18 cellular contexts compared by ENCODE assay signal in genomic region chr3:148937477-148937876, GRCh38.
"Had no signal": no experiment of that assay in that cellular context is flagged by ENCODE, and none has a peak within 500 bp of the region (broad histone marks: within the 10 kb centered on the region; RNA-seq: fewer than 3 reads in every experiment).

No MANE protein-coding gene starts in this region.

- H3K9me3 Mint-ChIP-seq: activated naive CD4-positive, alpha-beta T cell treated with anti-CD3 and anti-CD28 coated beads, Interleukin-2, amount 10 ng/mL, durations not matched to agents 7 days and 5 days; immature natural killer cell; nephron; stimulated activated naive CD8-positive, alpha-beta T cell treated with anti-CD3 and anti-CD28 coated beads, Interleukin-15, amount 100 ng/mL, for 72 hours had no signal

- H3K4me3 Mint-ChIP-seq: activated CD8-positive, alpha-beta memory T cell treated with anti-CD3 and anti-CD28 coated beads, Interleukin-2, amount 10 ng/mL, durations not matched to agents 7 days and 5 days; activated naive CD4-positive, alpha-beta T cell treated with anti-CD3 and anti-CD28 coated beads, Interleukin-2, amount 10 ng/mL, durations not matched to agents 7 days and 5 days; immature natural killer cell; nephron; stimulated activated naive CD8-positive, alpha-beta T cell treated with anti-CD3 and anti-CD28 coated beads, Interleukin-15, amount 100 ng/mL, for 72 hours; type B pancreatic cell had no signal

- H3K9me3 ChIP-seq: esophagus squamous epithelium, right lobe of liver, spleen had no signal

- H3K4me1 Mint-ChIP-seq: activated CD8-positive, alpha-beta memory T cell treated with anti-CD3 and anti-CD28 coated beads, Interleukin-2, amount 10 ng/mL, durations not matched to agents 7 days and 5 days; activated naive CD4-positive, alpha-beta T cell treated with anti-CD3 and anti-CD28 coated beads, Interleukin-2, amount 10 ng/mL, durations not matched to agents 7 days and 5 days; immature natural killer cell; stimulated activated naive CD8-positive, alpha-beta T cell treated with anti-CD3 and anti-CD28 coated beads, Interleukin-15, amount 100 ng/mL, for 72 hours had no signal

- H3K27ac Mint-ChIP-seq: activated CD8-positive, alpha-beta memory T cell treated with anti-CD3 and anti-CD28 coated beads, Interleukin-2, amount 10 ng/mL, durations not matched to agents 7 days and 5 days; activated naive CD4-positive, alpha-beta T cell treated with anti-CD3 and anti-CD28 coated beads, Interleukin-2, amount 10 ng/mL, durations not matched to agents 7 days and 5 days; immature natural killer cell; nephron; stimulated activated naive CD8-positive, alpha-beta T cell treated with anti-CD3 and anti-CD28 coated beads, Interleukin-15, amount 100 ng/mL, for 72 hours; type B pancreatic cell had no signal

- H3K4me1 ChIP-seq: esophagus squamous epithelium, right lobe of liver, spleen had no signal

- H3K36me3 ChIP-seq: esophagus squamous epithelium, right lobe of liver, spleen had no signal

- H3K27ac ChIP-seq: esophagus squamous epithelium, right lobe of liver, spleen had no signal

- DNase-seq: activated CD4-positive, alpha-beta T cell treated with anti-CD3 and anti-CD28 coated beads, Interleukin-2, amount 50 U/mL, for 48 hours; activated CD8-positive, alpha-beta memory T cell treated with anti-CD3 and anti-CD28 coated beads, Interleukin-2, amount 10 ng/mL, durations not matched to agents 7 days and 5 days; activated naive CD4-positive, alpha-beta T cell treated with anti-CD3 and anti-CD28 coated beads, Interleukin-2, amount 10 ng/mL, durations not matched to agents 7 days and 5 days; activated T-cell treated with anti-CD3 and anti-CD28 coated beads, Interleukin-2, amount 50 U/mL, for 1 hour; central memory CD4-positive, alpha-beta T cell; cortex of kidney; effector CD4-positive, alpha-beta T cell; esophagus squamous epithelium; foreskin melanocyte; head of caudate nucleus; immature natural killer cell; right lobe of liver; spleen; stimulated activated naive CD8-positive, alpha-beta T cell treated with anti-CD3 and anti-CD28 coated beads, Interleukin-15, amount 100 ng/mL, for 72 hours; T-helper 1 cell; T1000 had no signal

- H3K36me3 Mint-ChIP-seq: activated CD8-positive, alpha-beta memory T cell treated with anti-CD3 and anti-CD28 coated beads, Interleukin-2, amount 10 ng/mL, durations not matched to agents 7 days and 5 days; activated naive CD4-positive, alpha-beta T cell treated with anti-CD3 and anti-CD28 coated beads, Interleukin-2, amount 10 ng/mL, durations not matched to agents 7 days and 5 days; immature natural killer cell; type B pancreatic cell had no signal

- H3K4me3 ChIP-seq: esophagus squamous epithelium, right lobe of liver, spleen had no signal

- H3K27me3 ChIP-seq: right lobe of liver had no signal
